18 cellular contexts compared by ENCODE assay signal in genomic region chr9:121305269-121305994, GRCh38. TPM values are rescaled to one million over a fixed set of nuclear protein-coding genes. Genes with fewer than 3 reads are reported as not detected.
A peak's percentile ranks its signal among the peaks of the same experiment; 100 is the strongest.
DNase-seq lines count a peak whose midpoint lies in the region; ATAC-seq, FAIRE-seq and TF ChIP-seq lines count a peak whose summit lies in the region.
"Had no signal": no experiment of that assay in that cellular context is flagged by ENCODE, and none has a peak within 500 bp of the region (broad histone marks: within the 10 kb centered on the region; RNA-seq: fewer than 3 reads in every experiment).

No MANE protein-coding gene starts in this region.

- H3K36me3 Mint-ChIP-seq in stimulated activated naive B cell treated with anti-CD40 and anti-IgM and Interleukin-4, amounts not matched to agents 10 μg/mL and 1 μg/mL and 100 μg/mL, for 72 hours: peaks cover 16 to 17% of the 10 kb centered on the region in 2 donors

- peaks cover 45% of the 10 kb centered on the region for H3K36me3 ChIP-seq in bronchial epithelial cell (ENCODE audit: control insufficient read depth, insufficient read depth, low read length)
- H3K36me3 ChIP-seq in left ventricle myocardium inferior: peaks cover 85% of the 10 kb centered on the region
- H3K36me3 ChIP-seq in psoas muscle (ENCODE audit: insufficient read depth in 1 of 2, low read depth in 1 of 2): peaks cover 0 to 84% of the 10 kb centered on the region in 2 donors
- H3K36me3 ChIP-seq in vagina: peaks cover 0 to 85% of the 10 kb centered on the region in 2 donors
- H3K36me3 ChIP-seq: MG63 had no signal

- H3K9me3 ChIP-seq in left ventricle myocardium inferior (replicated peaks) (no peaks in the 10 kb centered on the region), psoas muscle (no peaks in the 10 kb centered on the region), vagina (no peaks in the 10 kb centered on the region)
- H3K9me3 ChIP-seq: MG63 had no signal

- H3K4me3 Mint-ChIP-seq in stimulated activated naive B cell treated with anti-CD40 and anti-IgM and Interleukin-4, amounts not matched to agents 10 μg/mL and 1 μg/mL and 100 μg/mL, for 72 hours: no peak overlapping the region
- H3K4me3 Mint-ChIP-seq: CD4-positive, CD25-positive, alpha-beta regulatory T cell; endodermal cell; nephron progenitor cell had no signal

- 62 to 66% (median 64%) methylated on average over 13 of the region's 13 CpGs for WGBS in psoas muscle, 3 donors

- intact Hi-C loops in left ventricle myocardium inferior (cut with micrococcal nuclease) (no loop called here), psoas muscle (cut with DNase I) (no loop called here), vagina (cut with DNase I) (no loop called here)

- TF ChIP-seq CTCF in bronchial epithelial cell (IDR thresholded peaks at IDR 0.05; ENCODE audit: insufficient read depth, low read length, severe bottlenecking): no peak
- no peak for TF ChIP-seq CTCF in left ventricle myocardium inferior (IDR thresholded peaks at IDR 0.05; ENCODE audit: borderline replicate concordance)
- no peak for TF ChIP-seq CTCF in psoas muscle (IDR thresholded peaks at IDR 0.05)
- TF ChIP-seq CTCF in vagina (IDR thresholded peaks at IDR 0.05): no peak

- H3K9me3 Mint-ChIP-seq in stimulated activated naive B cell treated with anti-CD40 and anti-IgM and Interleukin-4, amounts not matched to agents 10 μg/mL and 1 μg/mL and 100 μg/mL, for 72 hours: no peaks in the 10 kb centered on the region
- H3K9me3 Mint-ChIP-seq: CD4-positive, CD25-positive, alpha-beta regulatory T cell; nephron progenitor cell had no signal

- ATAC-seq in psoas muscle: peak in 3 of 4 donors; percentile 36 to 68 (median 52)
- ATAC-seq in stimulated activated naive B cell treated with anti-CD40 and anti-IgM and Interleukin-4, amounts not matched to agents 10 μg/mL and 1 μg/mL and 100 μg/mL, for 72 hours (replicated peaks): no peak

- no peak overlapping the region for H3K4me3 ChIP-seq in bronchial epithelial cell (ENCODE audit: low read depth, low read length)
- H3K4me3 ChIP-seq in left ventricle myocardium inferior: peak overlapping the region; percentile 72
- no peak overlapping the region for H3K4me3 ChIP-seq in psoas muscle
- H3K4me3 ChIP-seq in vagina: no peak overlapping the region
- H3K4me3 ChIP-seq: MG63 had no signal

- peak; percentile 47 for FAIRE-seq in bronchial epithelial cell (lab: Jason Lieb, UNC)
- FAIRE-seq: GM12892 had no signal

- DNase-seq in bronchial epithelial cell (ENCODE audit: low read depth): no peak
- peak; percentile 85 for DNase-seq in left ventricle myocardium inferior
- DNase-seq in psoas muscle: peak; percentile 88 to 90
- DNase-seq in vagina (ENCODE audit: extremely low spot score in 2 of 2): peak in 1 of 2 donors; percentile 99
- no peak for DNase-seq in stimulated activated naive B cell treated with anti-CD40 and anti-IgM and Interleukin-4, amounts not matched to agents 10 μg/mL and 1 μg/mL and 100 μg/mL, for 72 hours
- DNase-seq in activated T-cell treated with anti-CD3 and anti-CD28 coated beads for 4 hours: no peak
- DNase-seq in stimulated activated CD4-positive, alpha-beta T cell treated with anti-CD3 and anti-CD28 coated beads, Interleukin-4, amount 100 ng/mL, for 24 hours: no peak
- DNase-seq: activated CD4-positive, alpha-beta T cell treated with anti-CD3 and anti-CD28 coated beads, Interleukin-2, amount 50 U/mL, for 48 hours; activated effector memory CD4-positive, alpha-beta T cell treated with anti-CD3 and anti-CD28 coated beads, Interleukin-2, amount 50 U/mL, for 16 hours; CD4-positive, CD25-positive, alpha-beta regulatory T cell; endodermal cell; MG63; nephron progenitor cell; NK-92 treated with Interleukin-12 subunit alpha and Interleukin-12 subunit beta, amount 100 ng/mL, for 24 hours; SIG-M5; stimulated activated CD4-positive, alpha-beta T cell treated with anti-CD3 and anti-CD28 coated beads, Interleukin-12 subunit alpha, Interleukin-12 subunit beta, amount 100 ng/mL, for 4 hours; T-helper 9 cell had no signal

- peaks cover 2 to 5% of the 10 kb centered on the region in 2 donors for H3K4me1 Mint-ChIP-seq in stimulated activated naive B cell treated with anti-CD40 and anti-IgM and Interleukin-4, amounts not matched to agents 10 μg/mL and 1 μg/mL and 100 μg/mL, for 72 hours

- no peak for TF ChIP-seq POLR2A in vagina (IDR thresholded peaks at IDR 0.05)

- H3K27me3 ChIP-seq in bronchial epithelial cell (ENCODE audit: control insufficient read depth, insufficient read depth, low read length) (no peaks in the 10 kb centered on the region), left ventricle myocardium inferior (ENCODE audit: low read depth) (no peaks in the 10 kb centered on the region), psoas muscle (ENCODE audit: insufficient read depth in 3 of 3, low read length in 2 of 3) (no peaks in the 10 kb centered on the region), vagina (no peaks in the 10 kb centered on the region)
- H3K27me3 ChIP-seq: MG63 had no signal

- no peak overlapping the region for H3K27ac Mint-ChIP-seq in stimulated activated naive B cell treated with anti-CD40 and anti-IgM and Interleukin-4, amounts not matched to agents 10 μg/mL and 1 μg/mL and 100 μg/mL, for 72 hours
- H3K27ac Mint-ChIP-seq: CD4-positive, CD25-positive, alpha-beta regulatory T cell; endodermal cell; nephron progenitor cell had no signal

- peaks cover 1 to 5% of the 10 kb centered on the region in 2 donors for H3K27me3 Mint-ChIP-seq in stimulated activated naive B cell treated with anti-CD40 and anti-IgM and Interleukin-4, amounts not matched to agents 10 μg/mL and 1 μg/mL and 100 μg/mL, for 72 hours

- H3K4me1 ChIP-seq in left ventricle myocardium inferior (peaks cover 98% of the 10 kb centered on the region), psoas muscle (peaks cover 17% of the 10 kb centered on the region), vagina (peaks cover 74% of the 10 kb centered on the region)

- H3K27ac ChIP-seq in left ventricle myocardium inferior (replicated peaks) (peak overlapping the region; percentile 98), psoas muscle (peak overlapping the region; percentile 50), vagina (peak overlapping the region; percentile 97)

RNA-seq across cellular contexts. Expression of gene GSN, which starts 37.5 kb away (rescaled TPM):
- total RNA-seq in bronchial epithelial cell (420 and 822 TPM in 2 replicates), left ventricle myocardium inferior (758 TPM), psoas muscle (100 to 1,000 TPM; 140 to 490 (median 211) TPM), vagina (2,053 TPM)
- polyA plus RNA-seq in psoas muscle: 100 to 1,000 TPM; 199 to 225 (median 208) TPM

Comparison
In these comparisons a context has a peak if more than half of its experiments do, and no peak if none do; other contexts are left out.
1. DNase-seq: peak in left ventricle myocardium inferior (single experiment) and psoas muscle (2 of 2); none in bronchial epithelial cell (single experiment), stimulated activated naive B cell treated with anti-CD40 and anti-IgM and Interleukin-4, amounts not matched to agents 10 μg/mL and 1 μg/mL and 100 μg/mL, for 72 hours (single experiment), activated T-cell treated with anti-CD3 and anti-CD28 coated beads for 4 hours (single experiment) and stimulated activated CD4-positive, alpha-beta T cell treated with anti-CD3 and anti-CD28 coated beads, Interleukin-4, amount 100 ng/mL, for 24 hours (single experiment).
2. ATAC-seq: peak in psoas muscle (3 of 4); none in stimulated activated naive B cell treated with anti-CD40 and anti-IgM and Interleukin-4, amounts not matched to agents 10 μg/mL and 1 μg/mL and 100 μg/mL, for 72 hours (0 of 2).
3. Peak in every context shown above with its lines, with median percentiles within 50 percentile points of each other: H3K27ac ChIP-seq.